In genomic region chr11:124801014-124801413, GRCh38 we compare ENCODE assay signal across 8 cellular contexts. TPM values are rescaled to one million over a fixed set of nuclear protein-coding genes. Genes with fewer than 3 reads are reported as not detected.
A peak's percentile ranks its signal among the peaks of the same experiment; 100 is the strongest.
DNase-seq lines count a peak whose midpoint lies in the region; ATAC-seq, FAIRE-seq and TF ChIP-seq lines count a peak whose summit lies in the region.

No MANE protein-coding gene starts in this region.

- H3K9me3 ChIP-seq in Panc1 (ENCODE audit: control insufficient read depth, insufficient read depth, low read depth, low read length) (no peaks in the 10 kb centered on the region), endothelial cell of umbilical vein (replicated peaks; ENCODE audit: control insufficient read depth, insufficient read depth, low read length) (no peaks in the 10 kb centered on the region)

- H3K27ac Mint-ChIP-seq in nephron: peak overlapping the region; percentile 99 to 100 (median 100)

- H3K4me3 ChIP-seq in GM06990 (replicated peaks; ENCODE audit: low read depth, low read length) (peak overlapping the region; percentile 86), Panc1 (ENCODE audit: low read depth in 2 of 2, low read length in 2 of 2) (peak overlapping the region; percentile 75 to 84), endothelial cell of umbilical vein (replicated peaks in 1 of 3; ENCODE audit: insufficient read depth in 1 of 3, low read depth in 1 of 3, low read length in 3 of 3) (peak overlapping the region; percentile 59 to 98 (median 62))

- H4K20me1 ChIP-seq in endothelial cell of umbilical vein (replicated peaks; ENCODE audit: control insufficient read depth, extremely low read depth, insufficient read depth, low read length): no peaks in the 10 kb centered on the region

- no peak for TF ChIP-seq CTCF in GM06990 (IDR thresholded peaks at IDR 0.05; ENCODE audit: insufficient read depth, low read length, poor library complexity, severe bottlenecking)
- TF ChIP-seq CTCF in Panc1 (IDR thresholded peaks at IDR 0.05): no peak
- no peak for TF ChIP-seq CTCF in endothelial cell of umbilical vein (IDR thresholded peaks at IDR 0.05; ENCODE audit: extremely low read depth in 1 of 2, insufficient read depth in 1 of 2, low read depth in 1 of 2, low read length in 2 of 2)
- no peak for TF ChIP-seq CTCF in nephron (IDR thresholded peaks at IDR 0.05; ENCODE audit: unreplicated experiment in 3 of 3)

- dilution Hi-C loops in endothelial cell of umbilical vein (cut with MboI; ENCODE audit: extremely low pct_ligation_motif_present, low sequenced_read_pairs): no loop called here

- H3K4me1 Mint-ChIP-seq in nephron: peaks cover 32% of the 10 kb centered on the region

- H3K9me3 Mint-ChIP-seq in nephron: no peaks in the 10 kb centered on the region

- CTCF ChIA-PET in Panc1 (lab: Charles Lee): interaction anchor here (1.2 kb wide), 1 partner anchor 37 kb away, joined by 3 read pairs; no protein-coding TSS in a partner anchor
- CTCF ChIA-PET in endothelial cell of umbilical vein (lab: Charles Lee): interaction anchor here (0.9 to 10.2 kb wide), 12 partner anchors 9 to 157 kb away, joined by 3 to 191 read pairs (median 8); partner anchors contain the start of gene ESAM

- peaks cover 23% of the 10 kb centered on the region for H3K4me1 ChIP-seq in Panc1 (ENCODE audit: control insufficient read depth, insufficient read depth, low read length)
- H3K4me1 ChIP-seq in endothelial cell of umbilical vein (ENCODE audit: control insufficient read depth, extremely low read depth, insufficient read depth, low read length): peaks cover 20% of the 10 kb centered on the region

- peak overlapping the region; percentile 72 for H2AFZ ChIP-seq in endothelial cell of umbilical vein (ENCODE audit: low read depth, low read length)

- peak overlapping the region; percentile 88 for H3K4me2 ChIP-seq in endothelial cell of umbilical vein (ENCODE audit: insufficient read depth, low read length)

- H3K36me3 Mint-ChIP-seq in nephron (ENCODE audit: low read depth): peaks cover 17% of the 10 kb centered on the region

- POLR2A ChIA-PET in Panc1 (lab: Charles Lee) (interaction anchor here (0.6 kb wide), 2 partner anchors 30 to 35 kb away, joined by 3 to 4 read pairs; no protein-coding TSS in a partner anchor), endothelial cell of umbilical vein (lab: Charles Lee) (interaction anchor here (1.1 to 1.6 kb wide), 2 partner anchors 36 to 40 kb away, joined by 3 to 4 read pairs; no protein-coding TSS in a partner anchor)

- in situ Hi-C loops in Panc1 (cut with HindIII; ENCODE audit: low pct_unique_long_range_greater_than_20kb, low sequenced_read_pairs): no loop called here

- intact Hi-C loops in Panc1 (cut with micrococcal nuclease; ENCODE audit: unreplicated experiment) (loop anchor here (5.0 kb wide), 1 partner anchor 36 kb away; no protein-coding TSS in a partner anchor), endothelial cell of umbilical vein (cut with micrococcal nuclease) (loop anchor here (2.0 kb wide), 1 partner anchor 66 kb away; no protein-coding TSS in a partner anchor)

- H3K36me3 ChIP-seq in GM06990 (ENCODE audit: control insufficient read depth, insufficient read depth, low read length) (no peaks in the 10 kb centered on the region; the same call in 1 of the 2 replicates), Panc1 (ENCODE audit: control insufficient read depth, insufficient read depth, low read length) (no peaks in the 10 kb centered on the region), endothelial cell of umbilical vein (ENCODE audit: control insufficient read depth in 2 of 2, extremely low read depth in 1 of 2, insufficient read depth in 2 of 2, low read length in 2 of 2) (no peaks in the 10 kb centered on the region)

- ATAC-seq in Panc1 (no peak), HG02885 (IDR thresholded peaks at IDR 0.05; ENCODE audit: poor library complexity, unreplicated experiment) (no peak)

- H3K4me3 Mint-ChIP-seq in nephron: peak overlapping the region; percentile 93 to 97 (median 96)

- H3K27ac ChIP-seq in Panc1 (ENCODE audit: low read length) (peak overlapping the region; percentile 96), endothelial cell of umbilical vein (ENCODE audit: insufficient read depth, low read depth, low read length) (peak overlapping the region; percentile 81)

- H3K9ac ChIP-seq in endothelial cell of umbilical vein (replicated peaks; ENCODE audit: extremely low read depth, insufficient read depth, low read length): peak overlapping the region; percentile 84

- no peaks in the 10 kb centered on the region for H3K9me1 ChIP-seq in endothelial cell of umbilical vein (replicated peaks; ENCODE audit: control insufficient read depth, extremely low read depth, insufficient read depth, low read length)

- no peaks in the 10 kb centered on the region for H3K27me3 Mint-ChIP-seq in nephron (ENCODE audit: low read depth)

- TF ChIP-seq POLR2A in endothelial cell of umbilical vein (IDR thresholded peaks at IDR 0.05; ENCODE audit: low read depth, low read length): no peak

- BruUV-seq in Panc1 (replicated peaks; lab: Mats Ljungman, UMichigan) (TSS peak; percentile 88), endothelial cell of umbilical vein (replicated peaks; lab: Mats Ljungman, UMichigan) (no TSS peak)

- FAIRE-seq in endothelial cell of umbilical vein (lab: Jason Lieb, UNC): no peak

- H3K27me3 ChIP-seq in GM06990 (replicated peaks; ENCODE audit: control insufficient read depth, insufficient read depth, low read length): no peaks in the 10 kb centered on the region
- no peaks in the 10 kb centered on the region for H3K27me3 ChIP-seq in Panc1 (ENCODE audit: control insufficient read depth, insufficient read depth, low read length)
- H3K27me3 ChIP-seq in endothelial cell of umbilical vein (ENCODE audit: control insufficient read depth in 2 of 2, insufficient read depth in 2 of 2, low read length in 2 of 2): no peaks in the 10 kb centered on the region

- H3K79me2 ChIP-seq in endothelial cell of umbilical vein (ENCODE audit: control insufficient read depth, insufficient read depth, low read length): peaks cover 39% of the 10 kb centered on the region

- DNase-seq in GM06990 (ENCODE audit: extremely low read depth, insufficient read length) (no peak), Panc1 (ENCODE audit: low read depth, low spot score) (no peak), endothelial cell of umbilical vein (ENCODE audit: low read depth, low spot score) (peak; percentile 63), epidermal melanocyte (ENCODE audit: insufficient read length, low spot score) (no peak), activated gamma-delta T cell (lab: John Stamatoyannopoulos, UW) (no peak), NCI-H82 (lab: John Stamatoyannopoulos, UW) (no peak)

TF ChIP-seq in endothelial cell of umbilical vein, 7 proteins besides CTCF, POLR2A, EP300 and RAD21:
- TF ChIP-seq MAX (IDR thresholded peaks at IDR 0.05; ENCODE audit: insufficient read depth, insufficient read length) (no peak), GATA2 (IDR thresholded peaks at IDR 0.05; ENCODE audit: insufficient read depth, insufficient read length, low read depth, low read length) (peak; percentile 10), FOS (IDR thresholded peaks at IDR 0.05; ENCODE audit: borderline replicate concordance, insufficient read depth, low read length) (peak; percentile 70)

RNA-seq across cellular contexts. Expression of gene MSANTD2, which starts 0.8 kb away (rescaled TPM):
- 20.5 TPM for total RNA-seq in Panc1 (2021; ENCODE audit: unreplicated experiment)
- 12.2 TPM for polyA plus RNA-seq in Panc1 (2012; ENCODE audit: insufficient read length)
- 17.0 and 23.2 TPM in 2 replicates for total RNA-seq in endothelial cell of umbilical vein
- 5.5 and 5.6 TPM in 2 replicates for polyA plus RNA-seq in endothelial cell of umbilical vein
- polyA plus RNA-seq in endothelial cell of umbilical vein (2011; cell fraction: cytosol; rRNA removed): 4.2 and 5.5 TPM in 2 replicates
- 38.7 and 39.2 TPM in 2 replicates for polyA plus RNA-seq in endothelial cell of umbilical vein (2011; cell fraction: nucleus; rRNA removed)
- polyA plus RNA-seq in endothelial cell of umbilical vein (2012): 6.5 and 10.3 TPM in 2 replicates
- 5.5 and 7.1 TPM in 2 replicates for polyA minus RNA-seq in endothelial cell of umbilical vein
- 4.1 TPM for polyA minus RNA-seq in endothelial cell of umbilical vein (2011; cell fraction: cytosol; rRNA and poly(A)+ RNA removed)
- polyA minus RNA-seq in endothelial cell of umbilical vein (2011; cell fraction: nucleus; rRNA and poly(A)+ RNA removed): 14.6 and 16.4 TPM in 2 replicates

RNA-seq across cellular contexts. Expression of gene ESAM, which starts 38.9 kb away (rescaled TPM):
- total RNA-seq in Panc1 (2021; ENCODE audit: unreplicated experiment) (1.6 TPM), endothelial cell of umbilical vein (273 and 303 TPM in 2 replicates)
- 1.2 TPM for polyA plus RNA-seq in Panc1 (2012; ENCODE audit: insufficient read length)
- 383 and 451 TPM in 2 replicates for polyA plus RNA-seq in endothelial cell of umbilical vein
- 364 and 365 TPM in 2 replicates for polyA plus RNA-seq in endothelial cell of umbilical vein (2011; cell fraction: cytosol; rRNA removed)
- 321 and 349 TPM in 2 replicates for polyA plus RNA-seq in endothelial cell of umbilical vein (2011; cell fraction: nucleus; rRNA removed)
- polyA plus RNA-seq in endothelial cell of umbilical vein (2012): 148 and 187 TPM in 2 replicates
- polyA minus RNA-seq in endothelial cell of umbilical vein: 205 and 226 TPM in 2 replicates
- polyA minus RNA-seq in endothelial cell of umbilical vein (2011; cell fraction: cytosol; rRNA and poly(A)+ RNA removed): 0.51 TPM
- 66.6 and 81.3 TPM in 2 replicates for polyA minus RNA-seq in endothelial cell of umbilical vein (2011; cell fraction: nucleus; rRNA and poly(A)+ RNA removed)

RNA-seq across cellular contexts. Expression of gene VSIG2, which starts 49.0 kb away (rescaled TPM):
- not detected for total RNA-seq in Panc1 (2021; ENCODE audit: unreplicated experiment)
- not detected for polyA plus RNA-seq in Panc1 (2012; ENCODE audit: insufficient read length)
- total RNA-seq in endothelial cell of umbilical vein: 3.6 and 7.0 TPM in 2 replicates
- 0.94 and 1.2 TPM in 2 replicates for polyA plus RNA-seq in endothelial cell of umbilical vein
- polyA plus RNA-seq in endothelial cell of umbilical vein (2011; cell fraction: cytosol; rRNA removed): 0.34 and 0.45 TPM in 2 replicates
- 5.8 and 9.3 TPM in 2 replicates for polyA plus RNA-seq in endothelial cell of umbilical vein (2011; cell fraction: nucleus; rRNA removed)
- 1.1 TPM in 2 replicates for polyA plus RNA-seq in endothelial cell of umbilical vein (2012)
- 0.32 and 0.49 TPM in 2 replicates for polyA minus RNA-seq in endothelial cell of umbilical vein
- not detected for polyA minus RNA-seq in endothelial cell of umbilical vein (2011; cell fraction: cytosol; rRNA and poly(A)+ RNA removed)
- polyA minus RNA-seq in endothelial cell of umbilical vein (2011; cell fraction: nucleus; rRNA and poly(A)+ RNA removed): 0.38 and 0.63 TPM in 2 replicates

Comparison
In these comparisons a context has a peak if more than half of its experiments do, and no peak if none do; other contexts are left out.
1. RNA of gene ESAM, which starts 38.9 kb away (total RNA-seq): 273 to 303 TPM in endothelial cell of umbilical vein; 1.6 TPM in Panc1 (single experiment); every median in the first group is over 100 times any median in the second.
2. Peak in every context shown above with its lines, with median percentiles within 50 percentile points of each other: H3K4me3 ChIP-seq.